Comparison of ENCODE assay signal across 8 cellular contexts in genomic region chr6:136290406-136291010, GRCh38. TPM values are rescaled to one million over a fixed set of nuclear protein-coding genes. Genes with fewer than 3 reads are reported as not detected.
DNase-seq lines count a peak whose midpoint lies in the region; ATAC-seq and TF ChIP-seq lines count a peak whose summit lies in the region.

No MANE protein-coding gene starts in this region.

- H3K4me1 Mint-ChIP-seq in T-helper 1 cell treated with Interleukin-12 subunit alpha and Interleukin-12 subunit beta and Interleukin-4 antibody, amounts not matched to agents 30 μg/mL and 1 μg/mL, for 36 hours (ENCODE audit: low read depth): peaks cover 31% of the 10 kb centered on the region

- H3K36me3 ChIP-seq in HEK293 (ENCODE audit: control insufficient read depth in 2 of 2, insufficient read depth in 1 of 2, low read length in 2 of 2): no peaks in the 10 kb centered on the region

- TF ChIP-seq CTCF in HEK293 (tag by site-specific recombination; IDR thresholded peaks at IDR 0.05): no peak; the same call in 1 of the 2 replicates

- peaks cover 21% of the 10 kb centered on the region for H3K36me3 Mint-ChIP-seq in T-helper 1 cell treated with Interleukin-12 subunit alpha and Interleukin-12 subunit beta and Interleukin-4 antibody, amounts not matched to agents 30 μg/mL and 1 μg/mL, for 36 hours (ENCODE audit: low read depth)

- peak; percentile 52 to 61 for ATAC-seq in right cardiac atrium

- DNase-seq in Daoy (ENCODE audit: low read depth): peak; percentile 89
- DNase-seq in NCI-H1105 (lab: John Stamatoyannopoulos, UW): peak; percentile 81
- DNase-seq in amniotic epithelial cell (ENCODE audit: low read depth): peak; percentile 86
- DNase-seq in right cardiac atrium: peak; percentile 84 to 92 (median 92)
- DNase-seq in renal cortical epithelial cell (ENCODE audit: low read depth): peak; percentile 75
- DNase-seq in retina: no peak

- no peaks in the 10 kb centered on the region for H3K9me3 Mint-ChIP-seq in T-helper 1 cell treated with Interleukin-12 subunit alpha and Interleukin-12 subunit beta and Interleukin-4 antibody, amounts not matched to agents 30 μg/mL and 1 μg/mL, for 36 hours

- H3K27ac ChIP-seq in HEK293 (ENCODE audit: extremely low read depth, low read depth, low read length) (peak overlapping the region; percentile 95), right cardiac atrium (ENCODE audit: low read length) (peak overlapping the region; percentile 99)

- H3K4me1 ChIP-seq in HEK293 (ENCODE audit: control insufficient read depth, insufficient read depth, low read length) (peaks cover 6% of the 10 kb centered on the region; the same call in 1 of the 2 replicates), right cardiac atrium (ENCODE audit: control insufficient read depth, insufficient read depth, low read length) (no peaks in the 10 kb centered on the region)

- POLR2A ChIA-PET in HEK293 (lab: Yijun Ruan, JAX): interaction anchor here (0.6 to 4.0 kb wide), 23 partner anchors 8 to 792 kb away, joined by 3 to 80 read pairs (median 6); partner anchors contain the start of genes AHI1, MAP3K5, MAP7 and MTFR2

- peak overlapping the region; percentile 62 for H3K4me3 ChIP-seq in HEK293 (ENCODE audit: low read depth, low read length)
- peak overlapping the region; percentile 70 for H3K4me3 ChIP-seq in right cardiac atrium (ENCODE audit: low read length)

- H3K27me3 ChIP-seq in right cardiac atrium (ENCODE audit: control insufficient read depth, insufficient read depth): no peaks in the 10 kb centered on the region

- CTCF ChIA-PET in HEK293 (lab: Yijun Ruan, JAX): interaction anchor here (0.6 to 2.1 kb wide), 9 partner anchors 21 to 502 kb away, joined by 3 to 15 read pairs (median 3); partner anchors contain the start of genes MAP3K5 and MAP7

- peak overlapping the region; percentile 99 for H3K4me3 Mint-ChIP-seq in T-helper 1 cell treated with Interleukin-12 subunit alpha and Interleukin-12 subunit beta and Interleukin-4 antibody, amounts not matched to agents 30 μg/mL and 1 μg/mL, for 36 hours

- peaks cover under 1% of the 10 kb centered on the region for H3K27me3 Mint-ChIP-seq in T-helper 1 cell treated with Interleukin-12 subunit alpha and Interleukin-12 subunit beta and Interleukin-4 antibody, amounts not matched to agents 30 μg/mL and 1 μg/mL, for 36 hours (ENCODE audit: low read depth)

- intact Hi-C loops in right cardiac atrium (cut with DNase I): no loop called here

- 3% methylated on average over 22 of the region's 22 CpGs for WGBS in right cardiac atrium

- H3K9me3 ChIP-seq in HEK293 (ENCODE audit: control insufficient read depth, insufficient read depth, low read depth, low read length) (no peaks in the 10 kb centered on the region), right cardiac atrium (ENCODE audit: control insufficient read depth, low read length) (no peaks in the 10 kb centered on the region)

- peak overlapping the region; percentile 100 for H3K27ac Mint-ChIP-seq in T-helper 1 cell treated with Interleukin-12 subunit alpha and Interleukin-12 subunit beta and Interleukin-4 antibody, amounts not matched to agents 30 μg/mL and 1 μg/mL, for 36 hours

TF ChIP-seq in HEK293, 187 proteins besides CTCF, POLR2A, EP300 and RAD21:
- 0 out of 2 replicates have a peak, but pooled peaks have one; percentile 10 for TF ChIP-seq ZNF10 (tag by site-specific recombination; IDR thresholded peaks at IDR 0.05)
- peak; percentile 42; the same call in 1 of the 2 replicates for TF ChIP-seq FEZF1 (tag by site-specific recombination; IDR thresholded peaks at IDR 0.05)
- TF ChIP-seq ZNF600 (tag by site-specific recombination; IDR thresholded peaks at IDR 0.05): peak; percentile 74; the same call in 1 of the 2 replicates
- TF ChIP-seq GLI4 (tag by site-specific recombination; IDR thresholded peaks at IDR 0.05): 0 out of 2 replicates have a peak, but pooled peaks have one; percentile 5
- TF ChIP-seq IKZF3 (tag by site-specific recombination; IDR thresholded peaks at IDR 0.05): no peak
- TF ChIP-seq ZBTB44 (tag by site-specific recombination; IDR thresholded peaks at IDR 0.05): 0 out of 2 replicates have a peak, but pooled peaks have one; percentile 5
- TF ChIP-seq ZBTB20 (tag by site-specific recombination; IDR thresholded peaks at IDR 0.05): peak; percentile 41; the same call in 1 of the 2 replicates
- TF ChIP-seq ZNF837 (tag by site-specific recombination; IDR thresholded peaks at IDR 0.05): no peak
- peak; percentile 21; the same call in 1 of the 2 replicates for TF ChIP-seq ZNF335 (tag by site-specific recombination; conservative IDR thresholded peaks at IDR 0.05)
- no peak for TF ChIP-seq ZNF391 (tag by site-specific recombination; IDR thresholded peaks at IDR 0.05; ENCODE audit: borderline replicate concordance, low read depth)
- no peak for TF ChIP-seq ZNF555 (tag by site-specific recombination; conservative IDR thresholded peaks at IDR 0.05)
- TF ChIP-seq ZNF366 (tag by site-specific recombination; conservative IDR thresholded peaks at IDR 0.05): 0 out of 2 replicates have a peak, but pooled peaks have one; percentile 28
- peak; percentile 84 for TF ChIP-seq ZBTB17 (tag by site-specific recombination; IDR thresholded peaks at IDR 0.05)
- peak; percentile 7; the same call in 1 of the 2 replicates for TF ChIP-seq ZNF692 (tag by site-specific recombination; IDR thresholded peaks at IDR 0.05)
- peak; percentile 35; the same call in 1 of the 2 replicates for TF ChIP-seq TCF7L2 (IDR thresholded peaks at IDR 0.05; ENCODE audit: borderline replicate concordance, low read depth, low read length)
- TF ChIP-seq ZNF449 (tag by site-specific recombination; IDR thresholded peaks at IDR 0.05): peak; percentile 72; the same call in 1 of the 2 replicates
- TF ChIP-seq REPIN1 (tag by site-specific recombination; IDR thresholded peaks at IDR 0.05; ENCODE audit: low read depth): no peak
- TF ChIP-seq, protein P1, sequence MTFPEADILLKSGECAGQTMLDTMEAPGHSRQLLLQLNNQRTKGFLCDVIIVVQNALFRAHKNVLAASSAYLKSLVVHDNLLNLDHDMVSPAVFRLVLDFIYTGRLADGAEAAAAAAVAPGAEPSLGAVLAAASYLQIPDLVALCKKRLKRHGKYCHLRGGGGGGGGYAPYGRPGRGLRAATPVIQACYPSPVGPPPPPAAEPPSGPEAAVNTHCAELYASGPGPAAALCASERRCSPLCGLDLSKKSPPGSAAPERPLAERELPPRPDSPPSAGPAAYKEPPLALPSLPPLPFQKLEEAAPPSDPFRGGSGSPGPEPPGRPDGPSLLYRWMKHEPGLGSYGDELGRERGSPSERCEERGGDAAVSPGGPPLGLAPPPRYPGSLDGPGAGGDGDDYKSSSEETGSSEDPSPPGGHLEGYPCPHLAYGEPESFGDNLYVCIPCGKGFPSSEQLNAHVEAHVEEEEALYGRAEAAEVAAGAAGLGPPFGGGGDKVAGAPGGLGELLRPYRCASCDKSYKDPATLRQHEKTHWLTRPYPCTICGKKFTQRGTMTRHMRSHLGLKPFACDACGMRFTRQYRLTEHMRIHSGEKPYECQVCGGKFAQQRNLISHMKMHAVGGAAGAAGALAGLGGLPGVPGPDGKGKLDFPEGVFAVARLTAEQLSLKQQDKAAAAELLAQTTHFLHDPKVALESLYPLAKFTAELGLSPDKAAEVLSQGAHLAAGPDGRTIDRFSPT (tag by site-specific recombination; IDR thresholded peaks at IDR 0.05): peak; percentile 81
- peak; percentile 6; the same call in 1 of the 2 replicates for TF ChIP-seq TRIM28 (IDR thresholded peaks at IDR 0.05; ENCODE audit: borderline replicate concordance, low read length)

RNA-seq across cellular contexts. Expression of gene BCLAF1, which starts 0.9 kb away (rescaled TPM):
- total RNA-seq in Daoy (2014; rRNA removed; shearing (Covaris generic)): 168 and 271 TPM in 2 replicates
- total RNA-seq in right cardiac atrium (10 to 100 TPM; 67.2 to 98.8 (median 77.1) TPM), renal cortical epithelial cell (83.2 and 135 TPM in 2 replicates)
- 15.6 TPM for polyA plus RNA-seq in right cardiac atrium

RNA-seq across cellular contexts. Expression of gene MTFR2, which starts 40.4 kb away (rescaled TPM):
- total RNA-seq in Daoy (2014; rRNA removed; shearing (Covaris generic)): 10.1 and 26.0 TPM in 2 replicates
- total RNA-seq in right cardiac atrium (1 to 10 TPM in 1 of 4 donors, under 1 TPM in 1, not detected in 2; 0.71 to 1.2 TPM), renal cortical epithelial cell (1.2 and 2.6 TPM in 2 replicates)
- 0.07 TPM for polyA plus RNA-seq in right cardiac atrium
